14 cellular contexts compared by ENCODE assay signal in genomic region chr5:54526604-54527359, GRCh38.
"Had no signal": no experiment of that assay in that cellular context is flagged by ENCODE, and none has a peak within 500 bp of the region (broad histone marks: within the 10 kb centered on the region; RNA-seq: fewer than 3 reads in every experiment).

No MANE protein-coding gene starts in this region.

- H3K27me3 ChIP-seq: transverse colon had no signal

- H3K9me3 ChIP-seq: transverse colon had no signal

- H3K27ac ChIP-seq: transverse colon had no signal

- DNase-seq: activated CD4-positive, alpha-beta T cell treated with anti-CD3 and anti-CD28 coated beads for 48 hours; activated CD8-positive, alpha-beta memory T cell treated with anti-CD3 and anti-CD28 coated beads, Interleukin-2, amount 50 U/mL, for 4 hours; activated CD8-positive, alpha-beta T cell treated with anti-CD3 and anti-CD28 coated beads for 36 hours; activated gamma-delta T cell treated with Interleukin-2 at 50 U/mL for 16 hours; activated naive CD8-positive, alpha-beta T cell treated with anti-CD3 and anti-CD28 coated beads for 36 hours; activated T-cell treated with anti-CD3 and anti-CD28 coated beads, Interleukin-2, amount 50 U/mL, for 48 hours; amygdala; effector CD8-positive, alpha-beta T cell; foreskin melanocyte; kidney glomerular epithelial cell; stimulated activated CD4-positive, alpha-beta T cell treated with anti-CD3 and anti-CD28 coated beads, Interleukin-12 subunit alpha, Interleukin-12 subunit beta, amount 100 ng/mL, for 4 hours; stimulated activated CD4-positive, alpha-beta T cell treated with anti-CD3 and anti-CD28 coated beads, Interleukin-2, amount 100 ng/mL, for 24 hours; transverse colon had no signal

- H3K36me3 ChIP-seq: transverse colon had no signal

- ATAC-seq: activated CD8-positive, alpha-beta T cell treated with anti-CD3 and anti-CD28 coated beads for 36 hours; stimulated activated effector memory CD8-positive, alpha-beta T cell treated with anti-CD3 and anti-CD28 coated beads, Interleukin-12 subunit alpha, Interleukin-12 subunit beta, amount 100 ng/mL, for 72 hours had no signal

- H3K4me3 ChIP-seq: transverse colon had no signal
